ENCODE assay signal across 1 cellular context in the genomic region with DNA sequence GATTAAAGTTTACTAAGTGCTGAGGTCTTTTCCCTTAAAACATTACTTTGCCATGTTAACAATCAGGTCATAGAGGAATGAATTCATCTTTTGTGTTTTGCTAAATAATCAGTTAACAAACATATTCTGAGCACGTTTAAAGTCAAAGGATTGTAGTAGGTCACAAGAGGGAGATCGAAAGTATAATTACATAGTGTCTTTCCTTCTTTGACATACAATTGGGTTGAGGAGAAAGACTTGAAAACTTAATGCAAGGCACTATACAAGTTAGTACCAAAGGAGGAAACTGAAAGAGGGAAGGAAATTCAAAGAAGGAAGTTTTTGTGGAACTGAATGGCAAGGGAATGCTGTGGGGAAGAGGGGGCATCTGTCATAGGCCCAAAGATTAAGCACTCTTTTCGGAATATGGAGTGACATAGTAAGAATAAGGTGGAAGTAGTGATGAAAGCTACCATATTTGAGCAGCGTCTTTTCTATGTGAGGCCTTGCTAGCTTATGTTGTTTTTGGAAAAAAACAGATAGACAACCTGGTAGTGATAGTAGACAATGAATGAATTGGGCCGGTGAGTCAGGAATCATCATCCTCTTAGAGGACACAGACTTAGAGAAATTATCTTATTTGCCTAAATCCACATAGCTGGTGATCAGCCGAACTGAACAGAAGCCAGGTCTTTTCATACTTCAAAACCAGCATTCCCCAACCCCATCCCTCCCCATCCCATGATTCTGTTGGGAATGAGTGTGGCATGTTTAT.
TF ChIP-seq lines count a peak whose summit lies in the region.

No MANE protein-coding gene starts in this region.

TF ChIP-seq in IMR-90, 13 proteins besides CTCF, POLR2A, EP300 and RAD21 (continued from another document):
- TF ChIP-seq, protein P1, sequence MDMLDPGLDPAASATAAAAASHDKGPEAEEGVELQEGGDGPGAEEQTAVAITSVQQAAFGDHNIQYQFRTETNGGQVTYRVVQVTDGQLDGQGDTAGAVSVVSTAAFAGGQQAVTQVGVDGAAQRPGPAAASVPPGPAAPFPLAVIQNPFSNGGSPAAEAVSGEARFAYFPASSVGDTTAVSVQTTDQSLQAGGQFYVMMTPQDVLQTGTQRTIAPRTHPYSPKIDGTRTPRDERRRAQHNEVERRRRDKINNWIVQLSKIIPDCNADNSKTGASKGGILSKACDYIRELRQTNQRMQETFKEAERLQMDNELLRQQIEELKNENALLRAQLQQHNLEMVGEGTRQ (IDR thresholded peaks at IDR 0.05; ENCODE audit: low read depth, low read length): no peak
- TF ChIP-seq NFE2L2 (IDR thresholded peaks at IDR 0.05; ENCODE audit: low read depth, low read length) (no peak), RCOR1 (IDR thresholded peaks at IDR 0.05; ENCODE audit: insufficient replicate concordance, low read length) (no peak), CEBPB (IDR thresholded peaks at IDR 0.05; ENCODE audit: low read depth, low read length) (no peak)
TF ChIP-seq in IMR-90: peak in this region for 0.
